9 cellular contexts compared by ENCODE assay signal in genomic region chr13:110137677-110138008, GRCh38.
DNase-seq lines count a peak whose midpoint lies in the region; ATAC-seq, FAIRE-seq and TF ChIP-seq lines count a peak whose summit lies in the region.
"Had no signal": no experiment of that assay in that cellular context is flagged by ENCODE, and none has a peak within 500 bp of the region (broad histone marks: within the 10 kb centered on the region; RNA-seq: fewer than 3 reads in every experiment).

No MANE protein-coding gene starts in this region.

- H3K9me3 ChIP-seq in CD4-positive, CD25-positive, alpha-beta regulatory T cell (ENCODE audit: control insufficient read depth in 2 of 2, low read length in 2 of 2) = no peaks in the 10 kb centered on the region
- no peaks in the 10 kb centered on the region for H3K9me3 ChIP-seq in K562 (replicated peaks; ENCODE audit: control insufficient read depth, insufficient read depth, low read depth, low read length)

- peak in 1 of 2 experiments; percentile 13; a peak in 1 of 4 replicates for TF ChIP-seq RAD21 in K562 (CRISPR knock-in tag; conservative IDR thresholded peaks at IDR 0.05 in 1 of 2, IDR thresholded peaks at IDR 0.05 in 1 of 2)

- no peaks in the 10 kb centered on the region for H3K36me3 ChIP-seq in CD4-positive, CD25-positive, alpha-beta regulatory T cell (ENCODE audit: control insufficient read depth, insufficient read depth, low read length)
- H3K36me3 ChIP-seq in K562 (ENCODE audit: control insufficient read depth, insufficient read depth, low read length) = no peaks in the 10 kb centered on the region

- H3K36me3 Mint-ChIP-seq in CD4-positive, CD25-positive, alpha-beta regulatory T cell = no peaks in the 10 kb centered on the region

- BruUV-seq in K562 (replicated peaks; lab: Mats Ljungman, UMichigan) = no TSS peak

- intact Hi-C loops in K562 (cut with micrococcal nuclease) = no loop called here

- H3K79me2 ChIP-seq in K562 (ENCODE audit: control insufficient read depth, insufficient read depth, low read length) = no peaks in the 10 kb centered on the region

- peak overlapping the region; percentile 19 for H3K4me3 ChIP-seq in CD4-positive, CD25-positive, alpha-beta regulatory T cell (ENCODE audit: low read depth, low read length)
- peak overlapping the region; percentile 41 for H3K4me3 ChIP-seq in K562

- no peaks in the 10 kb centered on the region for H4K20me1 ChIP-seq in K562 (replicated peaks; ENCODE audit: control insufficient read depth, insufficient read depth, low read length)

- no peak for TF ChIP-seq EP300 in K562 (IDR thresholded peaks at IDR 0.05; ENCODE audit: low read length)

- TF ChIP-seq POLR2A in K562 (conservative IDR thresholded peaks at IDR 0.05) = no peak

- no peak overlapping the region for H3K27ac ChIP-seq in CD4-positive, CD25-positive, alpha-beta regulatory T cell (ENCODE audit: insufficient read depth, low read length, poor library complexity, severe bottlenecking)
- H3K27ac ChIP-seq in K562 (ENCODE audit: extremely low read depth, low read depth, low read length) = 0 out of 3 replicates have a peak overlapping the region, but pooled peaks have one; percentile 38

- H3K9me1 ChIP-seq in K562 (ENCODE audit: control insufficient read depth, insufficient read depth, low read length) = no peaks in the 10 kb centered on the region

- peak; percentile 22 to 30 (median 29); a peak in 3 of 6 replicates for TF ChIP-seq CTCF in K562 (IDR thresholded peaks at IDR 0.05 in 2 of 3, conservative IDR thresholded peaks at IDR 0.05 in 1 of 3; ENCODE audit: insufficient read depth in 2 of 3, low read depth in 1 of 3, low read length in 3 of 3)

- no peaks in the 10 kb centered on the region for H3K27me3 ChIP-seq in CD4-positive, CD25-positive, alpha-beta regulatory T cell (ENCODE audit: control insufficient read depth, insufficient read depth, low read length)
- H3K27me3 ChIP-seq in K562 (ENCODE audit: control insufficient read depth in 2 of 2, insufficient read depth in 2 of 2, low read length in 2 of 2) = peaks cover 0 to 26% of the 10 kb centered on the region in 2 experiments; a peak in 3 of 5 replicates

- CTCF ChIA-PET in K562 (lab: Yijun Ruan, JAX; ENCODE audit: low intra/inter-chr PET ratio) = interaction anchor here (1.1 kb wide), 1 partner anchor 1174 kb away, joined by 3 read pairs; no protein-coding TSS in a partner anchor

- peak in 1 of 3 donors; percentile 28 for DNase-seq in CD4-positive, CD25-positive, alpha-beta regulatory T cell
- DNase-seq in NCI-H510A treated with DMSO at 0.1 percent for 48 hours (lab: John Stamatoyannopoulos, UW) (peak; percentile 73), K562 (ENCODE audit: extremely low read depth in 1 of 4, low spot score in 3 of 4) (peak; percentile 14 to 38 (median 23)), NAMALWA (ENCODE audit: low spot score) (no peak)
- DNase-seq in stimulated activated CD4-positive, alpha-beta T cell treated with anti-CD3 and anti-CD28 coated beads, Interleukin-15, amount 100 ng/mL, for 24 hours = peak; percentile 48

- WGBS in K562 (ENCODE audit: insufficient coverage, low coverage, missing lambda C conversion rate) = 2% methylated on average over 8 of the region's 8 CpGs

- H3K27ac Mint-ChIP-seq in CD4-positive, CD25-positive, alpha-beta regulatory T cell = no peak overlapping the region

- H3K4me1 ChIP-seq in CD4-positive, CD25-positive, alpha-beta regulatory T cell (ENCODE audit: control insufficient read depth, insufficient read depth, low read length, poor library complexity, severe bottlenecking) = peaks cover 9% of the 10 kb centered on the region
- peaks cover 2 to 9% of the 10 kb centered on the region in 2 experiments; a peak in 3 of 5 replicates for H3K4me1 ChIP-seq in K562 (replicated peaks in 1 of 2; ENCODE audit: control insufficient read depth in 2 of 2, insufficient read depth in 2 of 2, low read length in 2 of 2)

- H3K4me3 Mint-ChIP-seq in CD4-positive, CD25-positive, alpha-beta regulatory T cell = peak overlapping the region; percentile 19 to 78 (median 62)

- peak overlapping the region; percentile 73 for H3K4me2 ChIP-seq in K562 (ENCODE audit: insufficient read depth, low read length)

- peaks cover 0 to 7% (median 0%) of the 10 kb centered on the region in 7 donors for H3K9me3 Mint-ChIP-seq in CD4-positive, CD25-positive, alpha-beta regulatory T cell

- H2AFZ ChIP-seq in K562 (ENCODE audit: low read depth, low read length) = peak overlapping the region; percentile 66; the same call in 1 of the 2 replicates

- peak overlapping the region in 1 of 2 experiments; percentile 4; a peak in 1 of 4 replicates for H3K9ac ChIP-seq in K562 (ENCODE audit: insufficient read depth in 1 of 2, low read depth in 2 of 2, low read length in 2 of 2)

- FAIRE-seq in K562 (lab: Jason Lieb, UNC) (peak; percentile 15), islet of Langerhans (lab: Jason Lieb, UNC) (peak; percentile 91)
- FAIRE-seq: TTC549 had no signal

- POLR2A ChIA-PET in K562 (lab: Yijun Ruan, JAX) = no interaction called here

- H3K27me3 Mint-ChIP-seq in CD4-positive, CD25-positive, alpha-beta regulatory T cell = peaks cover 18% of the 10 kb centered on the region

- in situ Hi-C loops in K562 (cut with MboI) = no loop called here

- peaks cover 5 to 11% (median 6%) of the 10 kb centered on the region in 4 donors for H3K4me1 Mint-ChIP-seq in CD4-positive, CD25-positive, alpha-beta regulatory T cell

- ATAC-seq in CD4-positive, CD25-positive, alpha-beta regulatory T cell (ENCODE audit: low read depth in 2 of 2) = peak in 1 of 2 donors; percentile 24
- ATAC-seq in GM18868 (IDR thresholded peaks at IDR 0.05; ENCODE audit: unreplicated experiment) = peak; percentile 80
- ATAC-seq in HG03060 (IDR thresholded peaks at IDR 0.05; ENCODE audit: low read depth, unreplicated experiment) = peak; percentile 74
- peak; percentile 82 for ATAC-seq in K562

TF ChIP-seq in K562, 482 proteins besides CTCF, POLR2A, EP300 and RAD21:
- no peak for TF ChIP-seq NCOA2 (IDR thresholded peaks at IDR 0.05; ENCODE audit: partially characterized antibody in 2 of 2)
- no peak for TF ChIP-seq PATZ1 (CRISPR knock-in tag; IDR thresholded peaks at IDR 0.05; ENCODE audit: borderline replicate concordance)
- TF ChIP-seq ZNF79 (CRISPR knock-in tag; IDR thresholded peaks at IDR 0.05; ENCODE audit: low read depth) = no peak
- TF ChIP-seq, protein P1, sequence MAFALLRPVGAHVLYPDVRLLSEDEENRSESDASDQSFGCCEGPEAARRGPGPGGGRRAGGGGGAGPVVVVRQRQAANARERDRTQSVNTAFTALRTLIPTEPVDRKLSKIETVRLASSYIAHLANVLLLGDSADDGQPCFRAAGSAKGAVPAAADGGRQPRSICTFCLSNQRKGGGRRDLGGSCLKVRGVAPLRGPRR (CRISPR knock-in tag; IDR thresholded peaks at IDR 0.05) = no peak
- TF ChIP-seq EGR1 (conservative IDR thresholded peaks at IDR 0.05) = peak; percentile 74
- TF ChIP-seq MTA2 (IDR thresholded peaks at IDR 0.05; ENCODE audit: low read depth) = no peak
